ENCODE assay signal across 1 cellular context in genomic region chr15:88467073-88467934, GRCh38.
TF ChIP-seq lines count a peak whose summit lies in the region.

TSS of gene MRPL46 (minus strand) at chr15:88467388. CDS start at chr15:88467377, 11 bp downstream.
TSS of gene MRPS11 (plus strand) at chr15:88467708. CDS start at chr15:88467718, 10 bp downstream.

TF ChIP-seq in K562, 482 proteins besides CTCF, POLR2A, EP300 and RAD21 (continued from another document and continues in another):
- TF ChIP-seq TBL1XR1 (IDR thresholded peaks at IDR 0.05; ENCODE audit: low read length in 2 of 2): peak in 1 of 2 experiments; percentile 17; a peak in 2 of 4 replicates
- TF ChIP-seq KLF6 (CRISPR knock-in tag; IDR thresholded peaks at IDR 0.05; ENCODE audit: borderline replicate concordance): 0 out of 2 replicates have a peak, but pooled peaks have one; percentile 21
- peak; percentile 26; the same call in 1 of the 2 replicates for TF ChIP-seq ZNF263 (CRISPR knock-in tag; IDR thresholded peaks at IDR 0.05; ENCODE audit: borderline replicate concordance)
- peak; percentile 96 for TF ChIP-seq NKRF (IDR thresholded peaks at IDR 0.05; ENCODE audit: borderline replicate concordance)
- TF ChIP-seq SOX6 (IDR thresholded peaks at IDR 0.05): peak; percentile 18; the same call in 1 of the 2 replicates
- TF ChIP-seq HNRNPUL1 (IDR thresholded peaks at IDR 0.05; ENCODE audit: low read length): no peak
- TF ChIP-seq NCOA2 (IDR thresholded peaks at IDR 0.05; ENCODE audit: partially characterized antibody in 2 of 2): no peak
- TF ChIP-seq CBX3 (IDR thresholded peaks at IDR 0.05; ENCODE audit: borderline replicate concordance in 1 of 2, low read length in 2 of 2): peak in 1 of 2 experiments; percentile 26; a peak in 1 of 3 replicates
- no peak for TF ChIP-seq IFI16 (CRISPR knock-in tag; IDR thresholded peaks at IDR 0.05)
- TF ChIP-seq ZNF121 (CRISPR knock-in tag; conservative IDR thresholded peaks at IDR 0.05): no peak
- peak; percentile 61; the same call in 1 of the 2 replicates for TF ChIP-seq CXXC5 (CRISPR knock-in tag; IDR thresholded peaks at IDR 0.05)
- peak; percentile 89 for TF ChIP-seq TBP (optimal IDR thresholded peaks at IDR 0.05; ENCODE audit: low read depth, low read length)
- no peak for TF ChIP-seq BCOR (IDR thresholded peaks at IDR 0.05)
- TF ChIP-seq ZNF398 (CRISPR knock-in tag; IDR thresholded peaks at IDR 0.05): no peak
- peak; percentile 93 for TF ChIP-seq MBD2 (IDR thresholded peaks at IDR 0.05; ENCODE audit: borderline replicate concordance, low read depth)
- TF ChIP-seq ZBTB40 (IDR thresholded peaks at IDR 0.05): no peak
- TF ChIP-seq ZBTB40 (CRISPR knock-in tag; IDR thresholded peaks at IDR 0.05): no peak
- no peak for TF ChIP-seq HNRNPK (IDR thresholded peaks at IDR 0.05; ENCODE audit: low read depth, low read length, poor library complexity, severe bottlenecking)
- no peak for TF ChIP-seq THRAP3 (IDR thresholded peaks at IDR 0.05; ENCODE audit: borderline replicate concordance)
- TF ChIP-seq ZNF445 (CRISPR knock-in tag; IDR thresholded peaks at IDR 0.05; ENCODE audit: low read depth): no peak
- TF ChIP-seq SAP30 (IDR thresholded peaks at IDR 0.05; ENCODE audit: borderline replicate concordance, insufficient read depth, low read depth, low read length, poor library complexity, severe bottlenecking): peak; percentile 87
- TF ChIP-seq FOXP4 (CRISPR knock-in tag; IDR thresholded peaks at IDR 0.05; ENCODE audit: borderline replicate concordance): no peak
- TF ChIP-seq MEIS2 (IDR thresholded peaks at IDR 0.05; ENCODE audit: partially characterized antibody): no peak
- no peak for TF ChIP-seq SNAPC5 (CRISPR knock-in tag; IDR thresholded peaks at IDR 0.05)
- TF ChIP-seq THAP12 (CRISPR knock-in tag; IDR thresholded peaks at IDR 0.05): peak; percentile 53; the same call in 1 of the 2 replicates
- no peak for TF ChIP-seq ID3 (CRISPR knock-in tag; IDR thresholded peaks at IDR 0.05)
- no peak for TF ChIP-seq ID3 (tag; IDR thresholded peaks at IDR 0.05)
- peak; percentile 46; the same call in 1 of the 2 replicates for TF ChIP-seq RB1 (IDR thresholded peaks at IDR 0.05; ENCODE audit: low read depth)
- peak; percentile 53; the same call in 1 of the 2 replicates for TF ChIP-seq VEZF1 (CRISPR knock-in tag; IDR thresholded peaks at IDR 0.05)
- TF ChIP-seq FIP1L1 (IDR thresholded peaks at IDR 0.05; ENCODE audit: low read depth, low read length, poor library complexity, severe bottlenecking): no peak
- 0 out of 2 replicates have a peak, but pooled peaks have one; percentile 52 for TF ChIP-seq ZNF592 (IDR thresholded peaks at IDR 0.05)
